In genomic region chr17:14042411-14042810, GRCh38 we compare ENCODE assay signal across 14 cellular contexts.
"Had no signal": no experiment of that assay in that cellular context is flagged by ENCODE, and none has a peak within 500 bp of the region (broad histone marks: within the 10 kb centered on the region; RNA-seq: fewer than 3 reads in every experiment).

No MANE protein-coding gene starts in this region.

- H3K9me3 Mint-ChIP-seq: brain; naive thymus-derived CD4-positive, alpha-beta T cell had no signal

- H3K4me1 ChIP-seq: colonic mucosa, esophagus squamous epithelium, left ventricle myocardium inferior had no signal

- H3K27ac ChIP-seq: colonic mucosa, esophagus squamous epithelium, left ventricle myocardium inferior, neutrophil had no signal

- DNase-seq: activated CD4-positive, alpha-beta memory T cell treated with anti-CD3 and anti-CD28 coated beads, Interleukin-2, amount 10 ng/mL, durations not matched to agents 7 days and 5 days; activated CD4-positive, CD25-positive, alpha-beta regulatory T cell treated with anti-CD3 and anti-CD28 coated beads, Interleukin-2, amount 50 U/mL, for 72 hours; activated naive CD8-positive, alpha-beta T cell treated with anti-CD3 and anti-CD28 coated beads for 36 hours; amygdala; central memory CD4-positive, alpha-beta T cell; colonic mucosa; esophagus squamous epithelium; left ventricle myocardium inferior; mucosa of descending colon; naive thymus-derived CD4-positive, alpha-beta T cell; stimulated activated CD4-positive, alpha-beta T cell treated with anti-CD3 and anti-CD28 coated beads, Interleukin-1b, Interleukin-23, amount 100 ng/mL, for 48 hours; T1000 had no signal

- H3K9me3 ChIP-seq: colonic mucosa, esophagus squamous epithelium, left ventricle myocardium inferior, mucosa of descending colon, neutrophil had no signal

- H3K4me3 ChIP-seq: colonic mucosa, esophagus squamous epithelium, left ventricle myocardium inferior, mucosa of descending colon had no signal

- H3K27me3 ChIP-seq: colonic mucosa, esophagus squamous epithelium, neutrophil had no signal

- ATAC-seq: mucosa of descending colon; naive thymus-derived CD4-positive, alpha-beta T cell had no signal

- H3K4me1 Mint-ChIP-seq: brain had no signal

- H3K27ac Mint-ChIP-seq: activated CD4-positive, alpha-beta memory T cell treated with anti-CD3 and anti-CD28 coated beads, Interleukin-2, amount 10 ng/mL, durations not matched to agents 7 days and 5 days; activated naive CD8-positive, alpha-beta T cell treated with anti-CD3 and anti-CD28 coated beads for 36 hours; brain; naive thymus-derived CD4-positive, alpha-beta T cell had no signal

- H3K36me3 ChIP-seq: colonic mucosa, esophagus squamous epithelium, neutrophil had no signal

- H3K27me3 Mint-ChIP-seq: activated CD4-positive, alpha-beta memory T cell treated with anti-CD3 and anti-CD28 coated beads, Interleukin-2, amount 10 ng/mL, durations not matched to agents 7 days and 5 days; activated naive CD8-positive, alpha-beta T cell treated with anti-CD3 and anti-CD28 coated beads for 36 hours; brain; naive thymus-derived CD4-positive, alpha-beta T cell had no signal

- H3K4me3 Mint-ChIP-seq: activated CD4-positive, alpha-beta memory T cell treated with anti-CD3 and anti-CD28 coated beads, Interleukin-2, amount 10 ng/mL, durations not matched to agents 7 days and 5 days; activated naive CD8-positive, alpha-beta T cell treated with anti-CD3 and anti-CD28 coated beads for 36 hours; brain; naive thymus-derived CD4-positive, alpha-beta T cell had no signal
